In the genomic region with DNA sequence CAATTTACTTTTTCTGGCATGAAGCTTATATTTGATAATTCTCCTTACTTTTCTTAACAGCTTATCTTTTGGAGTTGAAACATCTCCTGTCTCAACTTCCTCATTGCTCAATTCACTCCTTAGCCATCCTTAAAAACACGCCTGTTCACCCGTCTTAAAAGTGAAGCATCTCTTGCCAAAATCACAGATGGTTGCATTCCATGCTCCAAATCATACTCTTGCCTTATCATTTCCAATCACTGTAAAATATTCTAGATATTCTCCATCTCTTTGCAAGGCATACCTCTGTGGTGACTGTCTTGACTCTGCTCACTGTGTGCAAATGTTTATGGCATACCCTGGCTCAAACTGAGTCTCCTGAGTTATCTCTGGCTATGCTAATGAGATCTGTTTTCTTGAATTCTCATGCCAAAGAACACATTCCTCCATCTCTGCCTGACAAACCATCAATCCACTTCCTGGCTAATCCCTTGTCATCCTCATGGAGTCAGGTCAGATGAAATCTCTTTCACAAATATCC, we compare ENCODE assay signal across 29 cellular contexts.
"Had no signal": no experiment of that assay in that cellular context is flagged by ENCODE, and none has a peak within 500 bp of the region (broad histone marks: within the 10 kb centered on the region; RNA-seq: fewer than 3 reads in every experiment).

No MANE protein-coding gene starts in this region.

- H3K9me3 Mint-ChIP-seq: activated B cell treated with CpG ODN at 0.5 μM for 24 hours had no signal

- H3K36me3 Mint-ChIP-seq: activated naive CD8-positive, alpha-beta T cell treated with anti-CD3 and anti-CD28 coated beads for 36 hours had no signal

- DNase-seq: activated B cell treated with CpG ODN at 0.5 μM for 24 hours; activated CD4-positive, alpha-beta T cell treated with anti-CD3 and anti-CD28 coated beads for 1 hour; activated CD4-positive, alpha-beta T cell treated with anti-CD3 and anti-CD28 coated beads for 48 hours; activated CD4-positive, alpha-beta T cell treated with anti-CD3 and anti-CD28 coated beads, Interleukin-2, amount 50 U/mL, for 4 hours; activated CD8-positive, alpha-beta T cell treated with anti-CD3 and anti-CD28 coated beads for 36 hours; activated effector memory CD4-positive, alpha-beta T cell treated with anti-CD3 and anti-CD28 coated beads, Interleukin-2, amount 50 U/mL, for 16 hours; activated naive CD4-positive, alpha-beta T cell; activated naive CD4-positive, alpha-beta T cell treated with anti-CD3 and anti-CD28 coated beads, Interleukin-2, amount 50 U/mL, for 16 hours; activated naive CD8-positive, alpha-beta T cell treated with anti-CD3 and anti-CD28 coated beads for 36 hours; activated T-cell treated with anti-CD3 and anti-CD28 coated beads, Interleukin-2, amount 50 U/mL, for 1 hour; activated T-cell treated with anti-CD3 and anti-CD28 coated beads, Interleukin-2, amount 50 U/mL, for 72 hours; amygdala; NCI-H1105; NCI-H1417 treated with DMSO at 0.1 percent for 48 hours; NCI-H187 treated with DMSO at 0.1 percent for 48 hours; NCI-H2081 treated with DMSO at 0.1 percent for 48 hours; NCI-H345; NCI-H526; NCI-H748 treated with DMSO at 0.1 percent for 48 hours; NK-92 treated with Interleukin-12 subunit alpha and Interleukin-12 subunit beta, amount 100 ng/mL, for 24 hours; PC-3; Peyer's patch; RPMI8226; SIG-M5; SW 1271; T-helper 1 cell; T-helper 2 cell; T-helper 9 cell had no signal

- H3K27me3 Mint-ChIP-seq: activated B cell treated with CpG ODN at 0.5 μM for 24 hours; activated CD8-positive, alpha-beta T cell treated with anti-CD3 and anti-CD28 coated beads for 36 hours; activated naive CD8-positive, alpha-beta T cell treated with anti-CD3 and anti-CD28 coated beads for 36 hours; activated T-helper 17 cell treated with anti-CD3 and anti-CD28 coated beads, Interleukin-2, amount 50 U/mL, for 72 hours had no signal

- H3K4me1 Mint-ChIP-seq: activated B cell treated with CpG ODN at 0.5 μM for 24 hours; activated naive CD8-positive, alpha-beta T cell treated with anti-CD3 and anti-CD28 coated beads for 36 hours; activated T-helper 17 cell treated with anti-CD3 and anti-CD28 coated beads, Interleukin-2, amount 50 U/mL, for 72 hours had no signal

- H3K4me3 Mint-ChIP-seq: activated B cell treated with CpG ODN at 0.5 μM for 24 hours; activated CD8-positive, alpha-beta T cell treated with anti-CD3 and anti-CD28 coated beads for 36 hours; activated naive CD8-positive, alpha-beta T cell treated with anti-CD3 and anti-CD28 coated beads for 36 hours; activated T-cell treated with anti-CD3 and anti-CD28 coated beads, Interleukin-2, amount 50 U/mL, for 72 hours; activated T-helper 17 cell treated with anti-CD3 and anti-CD28 coated beads, Interleukin-2, amount 50 U/mL, for 72 hours had no signal

- H3K27ac Mint-ChIP-seq: activated B cell treated with CpG ODN at 0.5 μM for 24 hours; activated CD8-positive, alpha-beta T cell treated with anti-CD3 and anti-CD28 coated beads for 36 hours; activated naive CD8-positive, alpha-beta T cell treated with anti-CD3 and anti-CD28 coated beads for 36 hours; activated T-cell treated with anti-CD3 and anti-CD28 coated beads, Interleukin-2, amount 50 U/mL, for 72 hours; activated T-helper 17 cell treated with anti-CD3 and anti-CD28 coated beads, Interleukin-2, amount 50 U/mL, for 72 hours had no signal
